Comparison of ENCODE assay signal across 33 cellular contexts in the genomic region with DNA sequence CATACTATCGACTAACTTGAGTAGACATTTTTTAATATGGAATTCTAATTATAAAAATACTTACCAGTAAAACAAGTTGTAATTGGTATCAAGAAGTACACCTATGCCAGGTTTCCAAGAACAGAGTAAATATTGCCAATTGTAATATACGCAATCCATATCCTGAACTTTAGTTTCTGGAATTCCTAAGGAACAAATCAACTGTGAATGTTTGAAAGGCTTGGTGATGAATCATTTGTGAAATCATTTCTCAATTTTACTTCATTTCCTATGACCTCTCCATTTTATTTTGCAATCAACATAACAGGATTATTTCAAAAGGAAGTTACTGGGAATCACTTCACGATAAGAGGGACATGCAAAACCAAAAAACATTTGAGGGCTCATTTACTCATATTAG. TPM values are rescaled to one million over a fixed set of nuclear protein-coding genes. Genes with fewer than 3 reads are reported as not detected.
DNase-seq lines count a peak whose midpoint lies in the region; ATAC-seq, FAIRE-seq and TF ChIP-seq lines count a peak whose summit lies in the region.
"Had no signal": no experiment of that assay in that cellular context is flagged by ENCODE, and none has a peak within 500 bp of the region (broad histone marks: within the 10 kb centered on the region; RNA-seq: fewer than 3 reads in every experiment).

No MANE protein-coding gene starts in this region.

- no peak for TF ChIP-seq CTCF in endothelial cell of umbilical vein (IDR thresholded peaks at IDR 0.05; ENCODE audit: extremely low read depth in 1 of 2, insufficient read depth in 1 of 2, low read depth in 1 of 2, low read length in 2 of 2)

- CTCF ChIA-PET in endothelial cell of umbilical vein (lab: Charles Lee) = no interaction called here

- H3K9me3 ChIP-seq in endothelial cell of umbilical vein (replicated peaks; ENCODE audit: control insufficient read depth, insufficient read depth, low read length) = no peaks in the 10 kb centered on the region
- H3K9me3 ChIP-seq: BLaER1 treated with 17β-estradiol and CSF1 and Interleukin-3, amounts not matched to agents 10 nM and 100 nM; Caco-2; HAP-1; left lung; upper lobe of left lung had no signal

- H3K4me3 ChIP-seq in endothelial cell of umbilical vein (replicated peaks in 1 of 3; ENCODE audit: insufficient read depth in 1 of 3, low read depth in 1 of 3, low read length in 3 of 3) = no peak overlapping the region
- H3K4me3 ChIP-seq: BLaER1 treated with 17β-estradiol and CSF1 and Interleukin-3, amounts not matched to agents 10 nM and 100 nM; cardiac muscle cell; HAP-1; hepatocyte; left lung; upper lobe of left lung had no signal

- no peak overlapping the region for H2AFZ ChIP-seq in endothelial cell of umbilical vein (ENCODE audit: low read depth, low read length)
- H2AFZ ChIP-seq: hepatocyte had no signal

- ATAC-seq in HG02840 (IDR thresholded peaks at IDR 0.05; ENCODE audit: low FRiP score, unreplicated experiment) = no peak
- ATAC-seq: activated T-cell treated with anti-CD3 and anti-CD28 coated beads, Interleukin-2, amount 50 U/mL, for 72 hours; left lung; sciatic nerve; stimulated activated memory B cell treated with anti-CD40 and anti-IgM and Interleukin-4, amounts not matched to agents 10 μg/mL and 1 μg/mL and 100 μg/mL, for 72 hours; WTC11 had no signal

- DNase-seq in ELR (ENCODE audit: low read depth) (peak; percentile 56), RKO (ENCODE audit: low spot score) (peak; percentile 28), endothelial cell of umbilical vein (ENCODE audit: low read depth, low spot score) (peak; percentile 4), iris pigment epithelial cell (ENCODE audit: low read depth) (peak; percentile 52), putamen (ENCODE audit: low spot score) (no peak), T-helper 2 cell (no peak), dedifferentiated amniotic fluid mesenchymal stem cell (ENCODE audit: extremely low spot score) (no peak)
- DNase-seq: activated CD4-positive, alpha-beta T cell treated with anti-CD3 and anti-CD28 coated beads, Interleukin-2, amount 10 ng/mL, durations not matched to agents 7 days and 5 days; activated naive CD4-positive, alpha-beta T cell; activated T-cell treated with anti-CD3 and anti-CD28 coated beads, Interleukin-2, amount 50 U/mL, for 72 hours; amniotic stem cell; Caco-2; cortex of kidney; left lung; NCI-H1436 treated with DMSO at 0.1 percent for 48 hours; NCI-H446 treated with DMSO at 0.1 percent for 48 hours; posterior cingulate gyrus; Right ventricle myocardium superior; stimulated activated CD4-positive, alpha-beta T cell treated with anti-CD3 and anti-CD28 coated beads, Interleukin-4, amount 100 ng/mL, for 4 hours; substantia nigra; upper lobe of left lung had no signal

- no peak overlapping the region for H3K4me2 ChIP-seq in endothelial cell of umbilical vein (ENCODE audit: insufficient read depth, low read length)
- H3K4me2 ChIP-seq: BLaER1 treated with 17β-estradiol and CSF1 and Interleukin-3, amounts not matched to agents 10 nM and 100 nM; hepatocyte had no signal

- no peaks in the 10 kb centered on the region for H3K27me3 ChIP-seq in endothelial cell of umbilical vein (ENCODE audit: control insufficient read depth in 2 of 2, insufficient read depth in 2 of 2, low read length in 2 of 2)
- H3K27me3 ChIP-seq: cardiac muscle cell, hepatocyte, upper lobe of left lung had no signal

- FAIRE-seq in endothelial cell of umbilical vein (lab: Jason Lieb, UNC) = peak; percentile 8
- FAIRE-seq: frontal cortex had no signal

- H3K36me3 ChIP-seq in endothelial cell of umbilical vein (ENCODE audit: control insufficient read depth in 2 of 2, extremely low read depth in 1 of 2, insufficient read depth in 2 of 2, low read length in 2 of 2) = no peaks in the 10 kb centered on the region
- H3K36me3 ChIP-seq: BLaER1 treated with 17β-estradiol and CSF1 and Interleukin-3, amounts not matched to agents 10 nM and 100 nM; cardiac muscle cell; HAP-1; left lung; upper lobe of left lung had no signal

- no peak overlapping the region for H3K9ac ChIP-seq in endothelial cell of umbilical vein (replicated peaks; ENCODE audit: extremely low read depth, insufficient read depth, low read length)
- H3K9ac ChIP-seq: BLaER1 treated with 17β-estradiol and CSF1 and Interleukin-3, amounts not matched to agents 10 nM and 100 nM had no signal

- no peaks in the 10 kb centered on the region for H4K20me1 ChIP-seq in endothelial cell of umbilical vein (replicated peaks; ENCODE audit: control insufficient read depth, extremely low read depth, insufficient read depth, low read length)
- H4K20me1 ChIP-seq: BLaER1 treated with 17β-estradiol and CSF1 and Interleukin-3, amounts not matched to agents 10 nM and 100 nM had no signal

- intact Hi-C loops in endothelial cell of umbilical vein (cut with micrococcal nuclease) = no loop called here

- TF ChIP-seq POLR2A in endothelial cell of umbilical vein (IDR thresholded peaks at IDR 0.05; ENCODE audit: low read depth, low read length) = no peak

- H3K9me1 ChIP-seq in endothelial cell of umbilical vein (replicated peaks; ENCODE audit: control insufficient read depth, extremely low read depth, insufficient read depth, low read length) = no peaks in the 10 kb centered on the region

- BruUV-seq in endothelial cell of umbilical vein (replicated peaks; lab: Mats Ljungman, UMichigan) = no TSS peak

- POLR2A ChIA-PET in endothelial cell of umbilical vein (lab: Charles Lee) = no interaction called here

- H3K79me2 ChIP-seq in endothelial cell of umbilical vein (ENCODE audit: control insufficient read depth, insufficient read depth, low read length) = no peaks in the 10 kb centered on the region
- H3K79me2 ChIP-seq: hepatocyte had no signal

- H3K4me1 ChIP-seq in endothelial cell of umbilical vein (ENCODE audit: control insufficient read depth, extremely low read depth, insufficient read depth, low read length) = no peaks in the 10 kb centered on the region
- H3K4me1 ChIP-seq: BLaER1 treated with 17β-estradiol and CSF1 and Interleukin-3, amounts not matched to agents 10 nM and 100 nM; Caco-2; HAP-1; left lung; upper lobe of left lung had no signal

- dilution Hi-C loops in endothelial cell of umbilical vein (cut with MboI; ENCODE audit: extremely low pct_ligation_motif_present, low sequenced_read_pairs) = no loop called here

- H3K27ac ChIP-seq in endothelial cell of umbilical vein (ENCODE audit: insufficient read depth, low read depth, low read length) = no peak overlapping the region
- H3K27ac ChIP-seq: BLaER1 treated with 17β-estradiol and CSF1 and Interleukin-3, amounts not matched to agents 10 nM and 100 nM; cardiac muscle cell; hepatocyte; left lung; upper lobe of left lung had no signal

TF ChIP-seq in endothelial cell of umbilical vein, 7 proteins besides CTCF, POLR2A, EP300 and RAD21:
- TF ChIP-seq FOS (IDR thresholded peaks at IDR 0.05; ENCODE audit: borderline replicate concordance, insufficient read depth, low read length) (peak; percentile 24), EZH2 (IDR thresholded peaks at IDR 0.05; ENCODE audit: borderline replicate concordance, low read depth, low read length, severe bottlenecking) (no peak)

RNA-seq across cellular contexts. Expression of a gene that starts 3.7 kb away (rescaled TPM):
- total RNA-seq in endothelial cell of umbilical vein = not detected in 2 replicates
- polyA plus RNA-seq in endothelial cell of umbilical vein = not detected in 2 replicates
- not detected in 2 replicates for polyA plus RNA-seq in endothelial cell of umbilical vein (2011; cell fraction: cytosol; rRNA removed)
- polyA plus RNA-seq in endothelial cell of umbilical vein (2011; cell fraction: nucleus; rRNA removed) = not detected in 2 replicates
- not detected in 2 replicates for polyA plus RNA-seq in endothelial cell of umbilical vein (2012)
- polyA minus RNA-seq in endothelial cell of umbilical vein = not detected in 2 replicates
- polyA minus RNA-seq in endothelial cell of umbilical vein (2011; cell fraction: cytosol; rRNA and poly(A)+ RNA removed) = not detected
- polyA minus RNA-seq in endothelial cell of umbilical vein (2011; cell fraction: nucleus; rRNA and poly(A)+ RNA removed) = not detected in 2 replicates
- total RNA-seq: activated CD4-positive, alpha-beta T cell treated with anti-CD3 and anti-CD28 coated beads, Interleukin-2, amount 10 ng/mL, durations not matched to agents 7 days and 5 days; activated T-cell treated with anti-CD3 and anti-CD28 coated beads, Interleukin-2, amount 50 U/mL, for 72 hours; Caco-2; cardiac muscle cell; mesenteric fat pad; myocyte; OCI-LY7; Right ventricle myocardium superior; WTC11 had no signal
- polyA plus RNA-seq: cardiac muscle cell, hepatocyte had no signal

Comparison
In these comparisons a context has a peak if more than half of its experiments do, and no peak if none do; other contexts are left out.
1. DNase-seq: peak in ELR (single experiment), RKO (single experiment), endothelial cell of umbilical vein (single experiment) and iris pigment epithelial cell (single experiment); none in putamen (single experiment), T-helper 2 cell (0 of 5) and dedifferentiated amniotic fluid mesenchymal stem cell (single experiment).